ENCODE assay signal across 9 cellular contexts in the genomic region with DNA sequence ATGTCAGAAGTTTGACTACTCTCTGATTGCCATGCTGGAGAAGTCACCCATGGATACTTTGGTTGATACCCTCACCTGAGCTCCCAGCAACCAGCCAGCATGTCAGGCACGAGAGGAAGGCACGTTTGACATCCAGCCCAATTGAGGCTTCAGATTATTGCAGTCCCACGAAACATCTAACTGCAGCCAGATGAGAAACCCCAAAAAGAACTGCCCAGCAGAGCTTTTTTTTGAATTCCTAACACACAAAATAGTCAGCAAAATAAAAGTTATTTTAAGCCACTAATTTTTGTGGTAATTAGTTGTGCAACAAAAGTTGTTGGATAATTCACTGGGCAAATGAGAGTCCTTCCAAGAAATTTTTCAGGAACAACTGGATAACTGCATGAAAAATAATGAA.
"Had no signal": no experiment of that assay in that cellular context is flagged by ENCODE, and none has a peak within 500 bp of the region (broad histone marks: within the 10 kb centered on the region; RNA-seq: fewer than 3 reads in every experiment).

No MANE protein-coding gene starts in this region.

- H3K4me2 ChIP-seq: GM23338 had no signal

- DNase-seq: GM23248, GOT3, H7, H9, HCEC 1CT, HFFc6 had no signal

- H3K9me3 ChIP-seq: HAP-1 had no signal

- H2AFZ ChIP-seq: GM23248, GM23338 had no signal

- H3K9ac ChIP-seq: GM23248 had no signal

- H3K36me3 ChIP-seq: HAP-1 had no signal

- ATAC-seq: GM23338, HCT116 had no signal

- H3K4me1 ChIP-seq: HAP-1 had no signal

- H3K4me3 ChIP-seq: GM23248, GM23338, HAP-1 had no signal

- H3K27ac ChIP-seq: GM23248 had no signal
